In the genomic region with DNA sequence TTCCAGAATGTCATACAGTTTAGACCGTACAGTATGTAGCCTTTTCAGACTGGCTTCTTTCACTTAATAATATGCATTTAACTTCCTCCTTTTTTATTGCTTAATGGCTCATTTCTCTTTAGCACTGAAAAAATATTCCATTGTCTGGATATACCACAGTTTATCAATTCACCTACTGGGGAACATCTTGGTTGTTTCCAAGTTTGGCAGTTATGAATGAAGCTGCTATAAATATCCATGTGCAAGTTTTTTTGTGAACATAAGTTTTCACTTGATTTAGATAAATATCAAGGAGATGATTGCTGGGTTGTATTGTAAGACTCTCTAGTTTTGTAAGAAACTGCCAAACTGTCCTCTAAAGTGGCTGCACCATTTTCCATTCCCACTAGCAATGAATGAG, we compare ENCODE assay signal across 25 cellular contexts.
"Had no signal": no experiment of that assay in that cellular context is flagged by ENCODE, and none has a peak within 500 bp of the region (broad histone marks: within the 10 kb centered on the region; RNA-seq: fewer than 3 reads in every experiment).

No MANE protein-coding gene starts in this region.

- H3K36me3 ChIP-seq: ascending aorta, brain microvascular endothelial cell, gastrocnemius medialis, left ventricle myocardium inferior, ovary, right lobe of liver, thoracic aorta had no signal

- H3K27me3 ChIP-seq: ascending aorta, brain microvascular endothelial cell, gastrocnemius medialis, ovary, right lobe of liver had no signal

- H3K9me3 ChIP-seq: ascending aorta, gastrocnemius medialis, left ventricle myocardium inferior, ovary, right lobe of liver, thoracic aorta had no signal

- H3K27ac ChIP-seq: ascending aorta, gastrocnemius medialis, left ventricle myocardium inferior, ovary, right lobe of liver, thoracic aorta had no signal

- H3K4me3 ChIP-seq: ascending aorta, gastrocnemius medialis, left ventricle myocardium inferior, lung, ovary, right lobe of liver, thoracic aorta had no signal

- H3K4me1 Mint-ChIP-seq: activated CD4-positive, alpha-beta T cell treated with anti-CD3 and anti-CD28 coated beads for 36 hours; activated naive CD8-positive, alpha-beta T cell treated with anti-CD3 and anti-CD28 coated beads for 36 hours; nephron had no signal

- H3K36me3 Mint-ChIP-seq: activated naive CD8-positive, alpha-beta T cell treated with anti-CD3 and anti-CD28 coated beads for 36 hours had no signal

- H3K27me3 Mint-ChIP-seq: activated CD4-positive, alpha-beta T cell treated with anti-CD3 and anti-CD28 coated beads for 36 hours; activated naive CD8-positive, alpha-beta T cell treated with anti-CD3 and anti-CD28 coated beads for 36 hours; progenitor cell of endocrine pancreas; stimulated activated naive CD8-positive, alpha-beta T cell treated with anti-CD3 and anti-CD28 coated beads, Interleukin-15, Interleukin-2, amounts not matched to agents 100 ng/mL and 50 ng/mL, for 24 hours had no signal

- H3K9me3 Mint-ChIP-seq: activated naive CD4-positive, alpha-beta T cell treated with anti-CD3 and anti-CD28 coated beads for 36 hours; activated naive CD8-positive, alpha-beta T cell treated with anti-CD3 and anti-CD28 coated beads for 36 hours; activated T-helper 1 cell treated with anti-CD3 and anti-CD28 coated beads, Interleukin-12 subunit alpha, Interleukin-12 subunit beta, Interleukin-2, Interleukin-4 antibody, amounts not matched to agents 30 ng/mL and 10 ng/mL and 1 ng/mL, durations not matched to agents 14 hours and 24 hours and 36 hours; nephron; stimulated activated naive CD8-positive, alpha-beta T cell treated with anti-CD3 and anti-CD28 coated beads, Interleukin-15, Interleukin-2, amounts not matched to agents 100 ng/mL and 50 ng/mL, for 24 hours had no signal

- H3K4me1 ChIP-seq: ascending aorta, gastrocnemius medialis, left ventricle myocardium inferior, right lobe of liver had no signal

- DNase-seq: activated CD4-positive, alpha-beta T cell treated with anti-CD3 and anti-CD28 coated beads for 36 hours; activated CD4-positive, alpha-beta T cell treated with anti-CD3 and anti-CD28 coated beads, Interleukin-2, amount 50 U/mL, for 4 hours; activated CD4-positive, CD25-positive, alpha-beta regulatory T cell; activated CD8-positive, alpha-beta memory T cell treated with anti-CD3 and anti-CD28 coated beads for 24 hours; activated CD8-positive, alpha-beta memory T cell treated with anti-CD3 and anti-CD28 coated beads, Interleukin-2, amount 50 U/mL, for 4 hours; activated effector memory CD4-positive, alpha-beta T cell treated with anti-CD3 and anti-CD28 coated beads, Interleukin-2, amount 50 U/mL, for 16 hours; activated naive CD4-positive, alpha-beta T cell treated with anti-CD3 and anti-CD28 coated beads for 36 hours; activated naive CD8-positive, alpha-beta T cell treated with anti-CD3 and anti-CD28 coated beads for 36 hours; activated T-cell treated with anti-CD3 and anti-CD28 coated beads, Interleukin-2, amount 50 U/mL, for 1 hour; brain microvascular endothelial cell; gastrocnemius medialis; glutamatergic neuron; islet precursor cell; left ventricle myocardium inferior; ovary; right lobe of liver; stimulated activated CD4-positive, alpha-beta T cell treated with anti-CD3 and anti-CD28 coated beads, Interleukin-2, amount 100 ng/mL, for 48 hours; trophoblast cell had no signal

- ATAC-seq: activated CD4-positive, alpha-beta T cell treated with anti-CD3 and anti-CD28 coated beads for 36 hours; gastrocnemius medialis; right lobe of liver had no signal

- H3K4me3 Mint-ChIP-seq: activated CD4-positive, alpha-beta T cell treated with anti-CD3 and anti-CD28 coated beads for 36 hours; activated naive CD4-positive, alpha-beta T cell treated with anti-CD3 and anti-CD28 coated beads for 36 hours; activated naive CD8-positive, alpha-beta T cell treated with anti-CD3 and anti-CD28 coated beads for 36 hours; activated T-helper 1 cell treated with anti-CD3 and anti-CD28 coated beads, Interleukin-12 subunit alpha, Interleukin-12 subunit beta, Interleukin-2, Interleukin-4 antibody, amounts not matched to agents 30 ng/mL and 10 ng/mL and 1 ng/mL, durations not matched to agents 14 hours and 24 hours and 36 hours; nephron; stimulated activated naive CD8-positive, alpha-beta T cell treated with anti-CD3 and anti-CD28 coated beads, Interleukin-15, Interleukin-2, amounts not matched to agents 100 ng/mL and 50 ng/mL, for 24 hours had no signal

- H3K27ac Mint-ChIP-seq: activated CD4-positive, alpha-beta T cell treated with anti-CD3 and anti-CD28 coated beads for 36 hours; activated naive CD4-positive, alpha-beta T cell treated with anti-CD3 and anti-CD28 coated beads for 36 hours; activated naive CD8-positive, alpha-beta T cell treated with anti-CD3 and anti-CD28 coated beads for 36 hours; activated T-helper 1 cell treated with anti-CD3 and anti-CD28 coated beads, Interleukin-12 subunit alpha, Interleukin-12 subunit beta, Interleukin-2, Interleukin-4 antibody, amounts not matched to agents 30 ng/mL and 10 ng/mL and 1 ng/mL, durations not matched to agents 14 hours and 24 hours and 36 hours; nephron; progenitor cell of endocrine pancreas; stimulated activated naive CD8-positive, alpha-beta T cell treated with anti-CD3 and anti-CD28 coated beads, Interleukin-15, Interleukin-2, amounts not matched to agents 100 ng/mL and 50 ng/mL, for 24 hours had no signal
